ENCODE assay signal across 20 cellular contexts in genomic region chr3:74693696-74694393, GRCh38.
DNase-seq lines count a peak whose midpoint lies in the region; ATAC-seq and TF ChIP-seq lines count a peak whose summit lies in the region.
"Had no signal": no experiment of that assay in that cellular context is flagged by ENCODE, and none has a peak within 500 bp of the region (broad histone marks: within the 10 kb centered on the region; RNA-seq: fewer than 3 reads in every experiment).

No MANE protein-coding gene starts in this region.

- intact Hi-C loops in heart left ventricle (cut with DNase I): loop anchor here in 1 of 10 donors (5.0 kb wide), 1 partner anchor 52 kb away; no protein-coding TSS in a partner anchor

- no peak for TF ChIP-seq CTCF in heart left ventricle (IDR thresholded peaks at IDR 0.05)

- DNase-seq in AG20443 (ENCODE audit: low spot score): peak; percentile 20
- DNase-seq in H4 (ENCODE audit: low spot score): peak; percentile 23
- no peak for DNase-seq in heart left ventricle
- DNase-seq in myocyte (ENCODE audit: low read depth): peak; percentile 4
- no peak for DNase-seq in activated CD4-positive, alpha-beta T cell treated with anti-CD3 and anti-CD28 coated beads for 1 hour
- DNase-seq in activated naive CD4-positive, alpha-beta T cell treated with anti-CD3 and anti-CD28 coated beads, Interleukin-2, amount 50 U/mL, for 16 hours: no peak
- DNase-seq: CD8-positive, alpha-beta memory T cell; NCI-H1105 treated with DMSO at 0.1 percent for 48 hours; NCI-H1694; NCI-H2081 treated with DMSO at 0.1 percent for 48 hours; NCI-H510A; NCI-H748 treated with DMSO at 0.1 percent for 48 hours; NK-92 treated with Interleukin-12 subunit alpha and Interleukin-12 subunit beta, amount 100 ng/mL, for 24 hours; Peyer's patch; SHP77 had no signal

- no peaks in the 10 kb centered on the region for H3K9me3 ChIP-seq in heart left ventricle
- H3K9me3 ChIP-seq: BLaER1 treated with 17β-estradiol and CSF1 and Interleukin-3, amounts not matched to agents 10 nM and 100 nM; Peyer's patch had no signal

- peaks cover 0 to 5% (median 0%) of the 10 kb centered on the region in 12 donors for H3K4me1 ChIP-seq in heart left ventricle
- H3K4me1 ChIP-seq: BLaER1 treated with 17β-estradiol and CSF1 and Interleukin-3, amounts not matched to agents 10 nM and 100 nM; Peyer's patch had no signal

- no peaks in the 10 kb centered on the region for H3K27me3 ChIP-seq in heart left ventricle
- H3K27me3 ChIP-seq: BLaER1 treated with 17β-estradiol and CSF1 and Interleukin-3, amounts not matched to agents 10 nM and 100 nM; Peyer's patch had no signal

- no peak for TF ChIP-seq POLR2A in heart left ventricle (IDR thresholded peaks at IDR 0.05)

- ATAC-seq in heart left ventricle (peak; percentile 38 to 90 (median 68)), GM21619 (IDR thresholded peaks at IDR 0.05; ENCODE audit: unreplicated experiment) (no peak), GM18502 (IDR thresholded peaks at IDR 0.05; ENCODE audit: poor library complexity, unreplicated experiment) (no peak)
- ATAC-seq: K562 had no signal

- 51 to 55% (median 53%) methylated on average over 4 of the region's 4 CpGs for WGBS in heart left ventricle, 4 donors

- no peaks in the 10 kb centered on the region for H3K36me3 ChIP-seq in heart left ventricle
- H3K36me3 ChIP-seq: BLaER1 treated with 17β-estradiol and CSF1 and Interleukin-3, amounts not matched to agents 10 nM and 100 nM; Peyer's patch had no signal

- peak overlapping the region in 2 of 12 donors; percentile 52 to 59 for H3K27ac ChIP-seq in heart left ventricle
- H3K27ac ChIP-seq: BLaER1 treated with 17β-estradiol and CSF1 and Interleukin-3, amounts not matched to agents 10 nM and 100 nM; Peyer's patch; SK-N-MC had no signal

- H3K4me3 ChIP-seq in heart left ventricle: no peak overlapping the region
- H3K4me3 ChIP-seq: BLaER1 treated with 17β-estradiol and CSF1 and Interleukin-3, amounts not matched to agents 10 nM and 100 nM; K562; Peyer's patch; SK-N-MC had no signal

Comparison
In these comparisons a context has a peak if more than half of its experiments do, and no peak if none do; other contexts are left out.
1. DNase-seq: peak in AG20443 (single experiment), H4 (single experiment) and myocyte (single experiment); none in heart left ventricle (0 of 5), activated CD4-positive, alpha-beta T cell treated with anti-CD3 and anti-CD28 coated beads for 1 hour (single experiment) and activated naive CD4-positive, alpha-beta T cell treated with anti-CD3 and anti-CD28 coated beads, Interleukin-2, amount 50 U/mL, for 16 hours (single experiment).
2. ATAC-seq: peak in heart left ventricle (4 of 4); none in GM21619 (single experiment) and GM18502 (single experiment).